10 cellular contexts compared by ENCODE assay signal in genomic region chr21:45427331-45428271, GRCh38. TPM values are rescaled to one million over a fixed set of nuclear protein-coding genes. Genes with fewer than 3 reads are reported as not detected.
A peak's percentile ranks its signal among the peaks of the same experiment; 100 is the strongest.
DNase-seq lines count a peak whose midpoint lies in the region; ATAC-seq, FAIRE-seq and TF ChIP-seq lines count a peak whose summit lies in the region.
"Had no signal": no experiment of that assay in that cellular context is flagged by ENCODE, and none has a peak within 500 bp of the region (broad histone marks: within the 10 kb centered on the region; RNA-seq: fewer than 3 reads in every experiment).

No MANE protein-coding gene starts in this region.

- TF ChIP-seq CTCF in breast epithelium (IDR thresholded peaks at IDR 0.05): no peak
- no peak for TF ChIP-seq CTCF in transverse colon (IDR thresholded peaks at IDR 0.05)

- DNase-seq in HTR-8/SVneo (ENCODE audit: insufficient read length, low spot score) (peak; percentile 98), breast epithelium (ENCODE audit: low spot score in 2 of 2) (peak in 1 of 2 donors; percentile 71), iris pigment epithelial cell (ENCODE audit: low read depth) (peak; percentile 97), transverse colon (peak; percentile 50)
- DNase-seq in activated T-helper 2 cell treated with anti-CD3 and anti-CD28 coated beads, Interferon-gamma antibody, Interleukin-2, Interleukin-4, amounts not matched to agents 10 μg/mL and 5 μg/mL and 100 μg/mL, durations not matched to agents 14 hours and 24 hours and 36 hours (ENCODE audit: low spot score): no peak
- DNase-seq: NCI-H2029 had no signal

- ATAC-seq in HG03196 (IDR thresholded peaks at IDR 0.05; ENCODE audit: unreplicated experiment) (no peak), GM21529 (IDR thresholded peaks at IDR 0.05; ENCODE audit: unreplicated experiment) (no peak)
- no peak for ATAC-seq in stimulated activated memory B cell treated with anti-CD40 and anti-IgM and Interleukin-4, amounts not matched to agents 10 μg/mL and 1 μg/mL and 100 μg/mL, for 72 hours

- no peaks in the 10 kb centered on the region for H3K9me3 Mint-ChIP-seq in stimulated activated memory B cell treated with anti-CD40 and anti-IgM and Interleukin-4, amounts not matched to agents 10 μg/mL and 1 μg/mL and 100 μg/mL, for 72 hours
- no peaks in the 10 kb centered on the region for H3K9me3 Mint-ChIP-seq in activated T-helper 2 cell treated with anti-CD3 and anti-CD28 coated beads, Interferon-gamma antibody, Interleukin-2, Interleukin-4, amounts not matched to agents 10 μg/mL and 5 μg/mL and 100 μg/mL, durations not matched to agents 14 hours and 24 hours and 36 hours

- in situ Hi-C loops in transverse colon (cut with MboI; ENCODE audit: low pct_ligation_motif_present in 1 of 4, low pct_unique_long_range_greater_than_20kb in 1 of 4, low sequenced_read_pairs in 3 of 4): loop anchor here in 2 of 4 donors (25.0 kb wide), 2 partner anchors 140 to 290 kb away; partner anchors contain the start of gene POFUT2 (in 1 of the 2)

- H3K4me1 Mint-ChIP-seq in stimulated activated memory B cell treated with anti-CD40 and anti-IgM and Interleukin-4, amounts not matched to agents 10 μg/mL and 1 μg/mL and 100 μg/mL, for 72 hours: no peaks in the 10 kb centered on the region
- no peaks in the 10 kb centered on the region for H3K4me1 Mint-ChIP-seq in activated T-helper 2 cell treated with anti-CD3 and anti-CD28 coated beads, Interferon-gamma antibody, Interleukin-2, Interleukin-4, amounts not matched to agents 10 μg/mL and 5 μg/mL and 100 μg/mL, durations not matched to agents 14 hours and 24 hours and 36 hours (ENCODE audit: low read depth)

- H3K27me3 ChIP-seq in breast epithelium: no peaks in the 10 kb centered on the region
- H3K27me3 ChIP-seq in transverse colon: no peaks in the 10 kb centered on the region

- peak; percentile 99 for FAIRE-seq in HTR-8/SVneo (lab: Jason Lieb, UNC)

- 77% methylated on average over 37 of the region's 45 CpGs; no CpG with 5 or more reads in 1 of the 2 donors for WGBS in transverse colon (ENCODE audit: low coverage in 1 of 2), 2 donors

- intact Hi-C loops in breast epithelium (cut with DNase I; ENCODE audit: low total_unique reads) (no loop called here), transverse colon (cut with DNase I; ENCODE audit: low total_unique reads) (no loop called here)
- intact Hi-C loops in activated T-helper 2 cell treated with anti-CD3 and anti-CD28 coated beads, Interferon-gamma antibody, Interleukin-2, Interleukin-4, amounts not matched to agents 10 μg/mL and 5 μg/mL and 100 μg/mL, durations not matched to agents 14 hours and 24 hours and 36 hours (cut with micrococcal nuclease): no loop called here

- no peak for TF ChIP-seq EP300 in transverse colon (IDR thresholded peaks at IDR 0.05; ENCODE audit: low read depth)

- no peaks in the 10 kb centered on the region for H3K36me3 ChIP-seq in breast epithelium
- no peaks in the 10 kb centered on the region for H3K36me3 ChIP-seq in transverse colon

- H3K4me3 Mint-ChIP-seq in stimulated activated memory B cell treated with anti-CD40 and anti-IgM and Interleukin-4, amounts not matched to agents 10 μg/mL and 1 μg/mL and 100 μg/mL, for 72 hours: no peak overlapping the region
- no peak overlapping the region for H3K4me3 Mint-ChIP-seq in activated T-helper 2 cell treated with anti-CD3 and anti-CD28 coated beads, Interferon-gamma antibody, Interleukin-2, Interleukin-4, amounts not matched to agents 10 μg/mL and 5 μg/mL and 100 μg/mL, durations not matched to agents 14 hours and 24 hours and 36 hours (ENCODE audit: low read depth)

- H3K4me3 ChIP-seq in breast epithelium: no peak overlapping the region
- H3K4me3 ChIP-seq in transverse colon: no peak overlapping the region
- H3K4me3 ChIP-seq: lung had no signal

- no peak overlapping the region for H3K27ac Mint-ChIP-seq in stimulated activated memory B cell treated with anti-CD40 and anti-IgM and Interleukin-4, amounts not matched to agents 10 μg/mL and 1 μg/mL and 100 μg/mL, for 72 hours
- H3K27ac Mint-ChIP-seq in activated T-helper 2 cell treated with anti-CD3 and anti-CD28 coated beads, Interferon-gamma antibody, Interleukin-2, Interleukin-4, amounts not matched to agents 10 μg/mL and 5 μg/mL and 100 μg/mL, durations not matched to agents 14 hours and 24 hours and 36 hours: no peak overlapping the region

- no peaks in the 10 kb centered on the region for H3K36me3 Mint-ChIP-seq in stimulated activated memory B cell treated with anti-CD40 and anti-IgM and Interleukin-4, amounts not matched to agents 10 μg/mL and 1 μg/mL and 100 μg/mL, for 72 hours
- H3K36me3 Mint-ChIP-seq in activated T-helper 2 cell treated with anti-CD3 and anti-CD28 coated beads, Interferon-gamma antibody, Interleukin-2, Interleukin-4, amounts not matched to agents 10 μg/mL and 5 μg/mL and 100 μg/mL, durations not matched to agents 14 hours and 24 hours and 36 hours (ENCODE audit: low read depth): no peaks in the 10 kb centered on the region

- TF ChIP-seq POLR2A in breast epithelium (IDR thresholded peaks at IDR 0.05) (no peak), transverse colon (IDR thresholded peaks at IDR 0.05) (no peak)

- H3K27ac ChIP-seq in breast epithelium (peak overlapping the region; percentile 72 to 86), transverse colon (peak overlapping the region; percentile 19 to 55 (median 25))

- H3K9me3 ChIP-seq in breast epithelium (no peaks in the 10 kb centered on the region), transverse colon (no peaks in the 10 kb centered on the region)

- H3K4me1 ChIP-seq in breast epithelium (peaks cover 2 to 13% of the 10 kb centered on the region in 2 donors), transverse colon (peaks cover 4 to 6% (median 6%) of the 10 kb centered on the region in 4 donors)

- peaks cover 38% of the 10 kb centered on the region for H3K27me3 Mint-ChIP-seq in stimulated activated memory B cell treated with anti-CD40 and anti-IgM and Interleukin-4, amounts not matched to agents 10 μg/mL and 1 μg/mL and 100 μg/mL, for 72 hours
- H3K27me3 Mint-ChIP-seq in activated T-helper 2 cell treated with anti-CD3 and anti-CD28 coated beads, Interferon-gamma antibody, Interleukin-2, Interleukin-4, amounts not matched to agents 10 μg/mL and 5 μg/mL and 100 μg/mL, durations not matched to agents 14 hours and 24 hours and 36 hours (ENCODE audit: low read depth): no peaks in the 10 kb centered on the region

RNA-seq across cellular contexts. Expression of gene COL18A1, which starts 22.6 kb away (rescaled TPM):
- total RNA-seq in breast epithelium: 10 to 100 TPM; 48.3 to 62.9 (median 55.8) TPM
- 100 to 1,000 TPM in 1 of 4 donors, 10 to 100 TPM in 3; 19.3 to 121 (median 23.3) TPM for total RNA-seq in transverse colon
- 2.9 and 3.4 TPM in 2 replicates for total RNA-seq in activated T-helper 2 cell treated with anti-CD3 and anti-CD28 coated beads, Interferon-gamma antibody, Interleukin-2, Interleukin-4, amounts not matched to agents 10 μg/mL and 5 μg/mL and 100 μg/mL, durations not matched to agents 14 hours and 24 hours and 36 hours
